ENCODE assay signal across 13 cellular contexts in genomic region chrX:136745215-136746173, GRCh38. TPM values are rescaled to one million over a fixed set of nuclear protein-coding genes. Genes with fewer than 3 reads are reported as not detected.
DNase-seq lines count a peak whose midpoint lies in the region; ATAC-seq and FAIRE-seq lines count a peak whose summit lies in the region.
"Had no signal": no experiment of that assay in that cellular context is flagged by ENCODE, and none has a peak within 500 bp of the region (broad histone marks: within the 10 kb centered on the region; RNA-seq: fewer than 3 reads in every experiment).

No MANE protein-coding gene starts in this region.

- H2BK5ac ChIP-seq in mesendoderm (ENCODE audit: low read length) = no peak overlapping the region

- H3K27me3 ChIP-seq in mesendoderm (ENCODE audit: insufficient read depth, low read length, poor library complexity) = no peaks in the 10 kb centered on the region
- H3K27me3 ChIP-seq: cardiac muscle cell, thyroid gland had no signal

- ATAC-seq in HG03280 (IDR thresholded peaks at IDR 0.05; ENCODE audit: unreplicated experiment) = no peak
- no peak for ATAC-seq in HG02938 (IDR thresholded peaks at IDR 0.05; ENCODE audit: unreplicated experiment)

- H3K27ac Mint-ChIP-seq in activated T-helper 1 cell treated with anti-CD3 and anti-CD28 coated beads, Interleukin-12 subunit alpha, Interleukin-12 subunit beta, Interleukin-2, Interleukin-4 antibody, amounts not matched to agents 30 ng/mL and 10 ng/mL and 1 ng/mL, durations not matched to agents 14 hours and 24 hours and 36 hours = peak overlapping the region; percentile 79

- intact Hi-C loops in activated T-helper 1 cell treated with anti-CD3 and anti-CD28 coated beads, Interleukin-12 subunit alpha, Interleukin-12 subunit beta, Interleukin-2, Interleukin-4 antibody, amounts not matched to agents 30 ng/mL and 10 ng/mL and 1 ng/mL, durations not matched to agents 14 hours and 24 hours and 36 hours (cut with micrococcal nuclease) = loop anchor here (2.0 kb wide), 2 partner anchors 15 to 33 kb away; no protein-coding TSS in a partner anchor

- H3K27me3 Mint-ChIP-seq in activated T-helper 1 cell treated with anti-CD3 and anti-CD28 coated beads, Interleukin-12 subunit alpha, Interleukin-12 subunit beta, Interleukin-2, Interleukin-4 antibody, amounts not matched to agents 30 ng/mL and 10 ng/mL and 1 ng/mL, durations not matched to agents 14 hours and 24 hours and 36 hours (ENCODE audit: insufficient read depth) = no peaks in the 10 kb centered on the region

- H3K36me3 ChIP-seq in mesendoderm (ENCODE audit: control insufficient read depth, insufficient read depth, low read length) = no peaks in the 10 kb centered on the region
- H3K36me3 ChIP-seq: cardiac muscle cell, thyroid gland had no signal

- H3K4me3 ChIP-seq in mesendoderm (ENCODE audit: low read length) = no peak overlapping the region
- H3K4me3 ChIP-seq: cardiac muscle cell, thyroid gland had no signal

- H3K4ac ChIP-seq in mesendoderm (ENCODE audit: low read depth, low read length) = no peak overlapping the region

- H3K4me1 Mint-ChIP-seq in activated T-helper 1 cell treated with anti-CD3 and anti-CD28 coated beads, Interleukin-12 subunit alpha, Interleukin-12 subunit beta, Interleukin-2, Interleukin-4 antibody, amounts not matched to agents 30 ng/mL and 10 ng/mL and 1 ng/mL, durations not matched to agents 14 hours and 24 hours and 36 hours (ENCODE audit: low read depth) = peaks cover 79% of the 10 kb centered on the region

- H3K27ac ChIP-seq in mesendoderm (ENCODE audit: low read depth, low read length) = no peak overlapping the region
- H3K27ac ChIP-seq: cardiac muscle cell, thyroid gland had no signal

- H4K8ac ChIP-seq in mesendoderm (ENCODE audit: low read depth, low read length) = no peak overlapping the region

- peak; percentile 12 to 26 for DNase-seq in AML-193 (lab: John Stamatoyannopoulos, UW)
- DNase-seq in GM19239 (ENCODE audit: insufficient read length, low spot score) = no peak
- DNase-seq in activated T-helper 1 cell treated with anti-CD3 and anti-CD28 coated beads, Interleukin-12 subunit alpha, Interleukin-12 subunit beta, Interleukin-2, Interleukin-4 antibody, amounts not matched to agents 30 ng/mL and 10 ng/mL and 1 ng/mL, durations not matched to agents 14 hours and 24 hours and 36 hours (ENCODE audit: low spot score) = no peak
- no peak for DNase-seq in mesendoderm
- DNase-seq in DMS79 (lab: John Stamatoyannopoulos, UW) = no peak
- DNase-seq in putamen (ENCODE audit: low spot score) = no peak
- DNase-seq: activated CD4-positive, alpha-beta T cell treated with anti-CD3 and anti-CD28 coated beads for 4 hours; NCI-H1092; thyroid gland had no signal

- no CpG with 5 or more reads among the region's 7 CpGs for WGBS in mesendoderm (ENCODE audit: extremely low coverage, insufficient coverage, low lambda C conversion rate)

- H3K4me2 ChIP-seq in mesendoderm (ENCODE audit: low read length) = no peak overlapping the region

- H3K36me3 Mint-ChIP-seq in activated T-helper 1 cell treated with anti-CD3 and anti-CD28 coated beads, Interleukin-12 subunit alpha, Interleukin-12 subunit beta, Interleukin-2, Interleukin-4 antibody, amounts not matched to agents 30 ng/mL and 10 ng/mL and 1 ng/mL, durations not matched to agents 14 hours and 24 hours and 36 hours (ENCODE audit: low read depth) = peaks cover 32% of the 10 kb centered on the region

- no peak overlapping the region for H3K9ac ChIP-seq in mesendoderm (ENCODE audit: low read length)

- H3K79me1 ChIP-seq in mesendoderm (ENCODE audit: low read length) = no peaks in the 10 kb centered on the region

- H2BK120ac ChIP-seq in mesendoderm (ENCODE audit: low read depth, low read length) = no peak overlapping the region

- no peak overlapping the region for H2AK5ac ChIP-seq in mesendoderm (ENCODE audit: low read length)

- H3K4me3 Mint-ChIP-seq in activated T-helper 1 cell treated with anti-CD3 and anti-CD28 coated beads, Interleukin-12 subunit alpha, Interleukin-12 subunit beta, Interleukin-2, Interleukin-4 antibody, amounts not matched to agents 30 ng/mL and 10 ng/mL and 1 ng/mL, durations not matched to agents 14 hours and 24 hours and 36 hours = peak overlapping the region; percentile 59

- H3K23ac ChIP-seq in mesendoderm (ENCODE audit: low read length) = no peak overlapping the region

- H3K4me1 ChIP-seq in mesendoderm (ENCODE audit: control insufficient read depth, low read depth, low read length) = no peaks in the 10 kb centered on the region
- H3K4me1 ChIP-seq: thyroid gland had no signal

- H3K18ac ChIP-seq in mesendoderm (ENCODE audit: low read length) = no peak overlapping the region

- peak overlapping the region; percentile 34 for H3K56ac ChIP-seq in mesendoderm (ENCODE audit: low read length)

- no peaks in the 10 kb centered on the region for H3K79me2 ChIP-seq in mesendoderm (ENCODE audit: control insufficient read depth, insufficient read depth, low read length)

- H4K5ac ChIP-seq in mesendoderm (ENCODE audit: low read length) = no peak overlapping the region

- no peak overlapping the region for H2BK15ac ChIP-seq in mesendoderm (replicated peaks; ENCODE audit: low read depth)

- no peaks in the 10 kb centered on the region for H3K9me3 Mint-ChIP-seq in activated T-helper 1 cell treated with anti-CD3 and anti-CD28 coated beads, Interleukin-12 subunit alpha, Interleukin-12 subunit beta, Interleukin-2, Interleukin-4 antibody, amounts not matched to agents 30 ng/mL and 10 ng/mL and 1 ng/mL, durations not matched to agents 14 hours and 24 hours and 36 hours

- peak; percentile 94 for FAIRE-seq in GM19239 (lab: Jason Lieb, UNC)
- FAIRE-seq: RCC 7860 had no signal

RNA-seq across cellular contexts. Expression of gene ARHGEF6, which starts 35.2 kb away (rescaled TPM):
- total RNA-seq in activated T-helper 1 cell treated with anti-CD3 and anti-CD28 coated beads, Interleukin-12 subunit alpha, Interleukin-12 subunit beta, Interleukin-2, Interleukin-4 antibody, amounts not matched to agents 30 ng/mL and 10 ng/mL and 1 ng/mL, durations not matched to agents 14 hours and 24 hours and 36 hours = 39.8 and 40.8 TPM in 2 replicates
- 1.0 TPM for polyA plus RNA-seq in mesendoderm (2013, experiment 1 of 2)
- polyA plus RNA-seq in mesendoderm (2013, experiment 2 of 2) = 1.1 TPM

Comparison
In these comparisons a context has a peak if more than half of its experiments do, and no peak if none do; other contexts are left out.
1. DNase-seq: peak in AML-193 (2 of 2); none in GM19239 (single experiment), activated T-helper 1 cell treated with anti-CD3 and anti-CD28 coated beads, Interleukin-12 subunit alpha, Interleukin-12 subunit beta, Interleukin-2, Interleukin-4 antibody, amounts not matched to agents 30 ng/mL and 10 ng/mL and 1 ng/mL, durations not matched to agents 14 hours and 24 hours and 36 hours (single experiment), mesendoderm (single experiment), DMS79 (single experiment) and putamen (single experiment).